ENCODE assay signal across 12 cellular contexts in the genomic region with DNA sequence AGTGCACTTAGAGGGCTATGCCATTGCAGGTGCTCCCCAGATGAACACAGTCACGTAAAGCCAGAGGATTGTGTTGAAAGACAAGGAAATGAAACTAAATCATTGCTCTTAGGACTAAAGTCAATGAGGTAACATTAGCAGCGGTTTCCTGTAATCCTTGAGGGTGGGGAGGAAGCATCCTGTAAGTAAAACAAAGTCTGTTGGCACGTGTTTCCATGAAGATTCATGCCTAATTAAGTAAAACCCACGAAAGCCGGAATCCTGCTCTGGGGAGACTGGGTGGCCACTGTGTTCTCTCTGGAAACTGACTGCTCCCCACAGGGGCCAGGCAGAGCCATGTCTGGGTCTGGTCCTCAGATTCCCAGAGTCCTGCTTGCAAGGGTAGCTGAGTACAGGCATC. TPM values are rescaled to one million over a fixed set of nuclear protein-coding genes. Genes with fewer than 3 reads are reported as not detected.
A peak's percentile ranks its signal among the peaks of the same experiment; 100 is the strongest.
DNase-seq lines count a peak whose midpoint lies in the region; ATAC-seq lines count a peak whose summit lies in the region.
"Had no signal": no experiment of that assay in that cellular context is flagged by ENCODE, and none has a peak within 500 bp of the region (broad histone marks: within the 10 kb centered on the region; RNA-seq: fewer than 3 reads in every experiment).

No MANE protein-coding gene starts in this region.

- H3K4me1 ChIP-seq in BLaER1 treated with 17β-estradiol and CSF1 and Interleukin-3, amounts not matched to agents 10 nM and 100 nM: peaks cover 27 to 78% (median 63%) of the 10 kb centered on the region in 10 experiments
- H3K4me1 ChIP-seq: parathyroid adenoma had no signal

- H3K4me2 ChIP-seq in BLaER1 treated with 17β-estradiol and CSF1 and Interleukin-3, amounts not matched to agents 10 nM and 100 nM: peak overlapping the region; percentile 57 to 86 (median 74)

- ATAC-seq in GM18909 (IDR thresholded peaks at IDR 0.05; ENCODE audit: poor library complexity, unreplicated experiment) (peak; percentile 81), HG03432 (IDR thresholded peaks at IDR 0.05; ENCODE audit: unreplicated experiment) (peak; percentile 90), esophagus mucosa (peak; percentile 71)

- 0 out of 20 replicates have a peak overlapping the region, but pooled peaks of 1 of the 10 experiments have one; percentile 5 for H3K4me3 ChIP-seq in BLaER1 treated with 17β-estradiol and CSF1 and Interleukin-3, amounts not matched to agents 10 nM and 100 nM
- H3K4me3 ChIP-seq: esophagus muscularis mucosa had no signal

- H4K20me1 ChIP-seq in BLaER1 treated with 17β-estradiol and CSF1 and Interleukin-3, amounts not matched to agents 10 nM and 100 nM: no peaks in the 10 kb centered on the region

- H3K36me3 ChIP-seq in BLaER1 treated with 17β-estradiol and CSF1 and Interleukin-3, amounts not matched to agents 10 nM and 100 nM: peaks cover 0 to 11% (median 5%) of the 10 kb centered on the region in 11 experiments; a peak in 7 of 22 replicates
- H3K36me3 ChIP-seq: esophagus muscularis mucosa had no signal

- H3K9me3 ChIP-seq in BLaER1 treated with 17β-estradiol and CSF1 and Interleukin-3, amounts not matched to agents 10 nM and 100 nM (replicated peaks in 1 of 11): peaks cover 13 to 38% (median 25%) of the 10 kb centered on the region in 11 experiments
- H3K9me3 ChIP-seq: esophagus muscularis mucosa had no signal

- no peaks in the 10 kb centered on the region for H3K27me3 ChIP-seq in BLaER1 treated with 17β-estradiol and CSF1 and Interleukin-3, amounts not matched to agents 10 nM and 100 nM
- H3K27me3 ChIP-seq: esophagus muscularis mucosa had no signal

- H3K9ac ChIP-seq in BLaER1 treated with 17β-estradiol and CSF1 and Interleukin-3, amounts not matched to agents 10 nM and 100 nM: peak overlapping the region in 9 of 11 experiments; percentile 52 to 81 (median 65); a peak in 18 of 22 replicates
- H3K9ac ChIP-seq: parathyroid adenoma had no signal

- H3K27ac ChIP-seq in BLaER1 treated with 17β-estradiol and CSF1 and Interleukin-3, amounts not matched to agents 10 nM and 100 nM: peak overlapping the region in 10 of 11 experiments; percentile 32 to 92 (median 82); a peak in 19 of 22 replicates
- H3K27ac ChIP-seq: esophagus muscularis mucosa, parathyroid adenoma had no signal

- DNase-seq in ecto neural progenitor cell (ENCODE audit: low spot score) (no peak), dedifferentiated amniotic fluid mesenchymal stem cell (ENCODE audit: extremely low spot score) (no peak), NCI-H524 treated with DMSO at 0.1 percent for 48 hours (lab: John Stamatoyannopoulos, UW) (no peak)
- DNase-seq in stimulated activated CD4-positive, alpha-beta T cell treated with anti-CD3 and anti-CD28 coated beads, Interleukin-1b, Interleukin-23, amount 100 ng/mL, for 48 hours: no peak
- DNase-seq: activated CD4-positive, alpha-beta T cell treated with anti-CD3 and anti-CD28 coated beads, Interleukin-2, amount 50 U/mL, for 1 hour had no signal

RNA-seq across cellular contexts. Expression of a gene that starts 18.3 kb away (rescaled TPM):
- total RNA-seq in esophagus mucosa: 2.0 TPM
- total RNA-seq: LHCN-M2 had no signal
